In the genomic region with DNA sequence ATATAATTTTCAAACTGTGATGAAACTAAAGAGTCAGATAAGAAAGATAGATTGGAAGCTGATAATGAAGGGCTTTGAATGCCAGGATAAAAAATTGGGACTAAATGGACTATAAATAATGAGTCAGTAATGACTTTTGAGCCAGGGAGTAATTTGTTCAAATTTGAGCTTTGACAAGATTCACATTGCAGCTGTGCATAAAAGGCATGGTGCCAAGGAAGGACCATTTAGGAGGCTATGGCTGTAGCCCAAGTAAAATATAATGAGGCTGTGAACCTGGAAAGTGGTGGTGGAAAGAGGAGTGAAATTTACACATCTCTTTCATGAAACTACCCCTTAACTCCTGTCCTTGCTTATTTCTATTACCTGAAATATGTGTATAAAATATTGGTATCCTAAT, we compare ENCODE assay signal across 25 cellular contexts.
DNase-seq lines count a peak whose midpoint lies in the region; ATAC-seq and TF ChIP-seq lines count a peak whose summit lies in the region.
"Had no signal": no experiment of that assay in that cellular context is flagged by ENCODE, and none has a peak within 500 bp of the region (broad histone marks: within the 10 kb centered on the region; RNA-seq: fewer than 3 reads in every experiment).

No MANE protein-coding gene starts in this region.

- DNase-seq in DMS 273 treated with DMSO at 0.1 percent for 48 hours (lab: John Stamatoyannopoulos, UW): peak; percentile 14
- DNase-seq in NCI-H1436 treated with DMSO at 0.1 percent for 48 hours (lab: John Stamatoyannopoulos, UW): peak; percentile 73
- DNase-seq in NCI-H446 treated with DMSO at 0.1 percent for 48 hours (lab: John Stamatoyannopoulos, UW): peak; percentile 97
- peak; percentile 45 for DNase-seq in astrocyte of the spinal cord (ENCODE audit: low read depth, low spot score)
- DNase-seq in SHP77 (lab: John Stamatoyannopoulos, UW): no peak
- DNase-seq in D341Med (ENCODE audit: low spot score): no peak
- DNase-seq in DMS53 treated with DMSO at 0.1 percent for 48 hours (lab: John Stamatoyannopoulos, UW; ENCODE audit: unreplicated experiment): no peak
- DNase-seq: activated CD4-positive, alpha-beta memory T cell treated with anti-CD3 and anti-CD28 coated beads for 36 hours; activated CD8-positive, alpha-beta memory T cell treated with anti-CD3 and anti-CD28 coated beads, Interleukin-2, amount 50 U/mL, for 48 hours; BE2C; CD8-positive, alpha-beta memory T cell; DMS79 treated with DMSO at 0.1 percent for 48 hours; endodermal cell; HCEC 1CT; NCI-H2029 treated with DMSO at 0.1 percent for 48 hours; NCI-H526; stimulated activated CD4-positive, alpha-beta T cell treated with anti-CD3 and anti-CD28 coated beads, Interleukin-2, amount 100 ng/mL, for 24 hours had no signal

- in situ Hi-C loops in astrocyte of the spinal cord (cut with HindIII; ENCODE audit: low sequenced_read_pairs): no loop called here

- no peak overlapping the region for H3K4me3 ChIP-seq in astrocyte of the spinal cord (ENCODE audit: low read depth, low read length)
- H3K4me3 ChIP-seq: coronary artery, esophagus muscularis mucosa, hepatocyte, tibial nerve had no signal

- no peak for TF ChIP-seq CTCF in astrocyte of the spinal cord (IDR thresholded peaks at IDR 0.05; ENCODE audit: low read depth, low read length)

- no peak for ATAC-seq in GM18867 (IDR thresholded peaks at IDR 0.05; ENCODE audit: unreplicated experiment)
- ATAC-seq: activated CD4-positive, CD25-positive, alpha-beta regulatory T cell treated with anti-CD3 and anti-CD28 coated beads, Interleukin-2, amount 50 U/mL, for 24 hours; activated naive CD4-positive, alpha-beta T cell treated with anti-CD3 and anti-CD28 coated beads, Interleukin-2, amount 50 U/mL, for 72 hours; activated T-helper 17 cell treated with anti-CD3 and anti-CD28 coated beads, Interleukin-2, amount 50 U/mL, for 72 hours had no signal

Comparison
In these comparisons a context has a peak if more than half of its experiments do, and no peak if none do; other contexts are left out.
1. DNase-seq: peak in DMS 273 treated with DMSO at 0.1 percent for 48 hours (single experiment), NCI-H1436 treated with DMSO at 0.1 percent for 48 hours (single experiment), NCI-H446 treated with DMSO at 0.1 percent for 48 hours (single experiment) and astrocyte of the spinal cord (single experiment); none in SHP77 (0 of 2), D341Med (single experiment) and DMS53 treated with DMSO at 0.1 percent for 48 hours (single experiment).